8 cellular contexts compared by ENCODE assay signal in the genomic region with DNA sequence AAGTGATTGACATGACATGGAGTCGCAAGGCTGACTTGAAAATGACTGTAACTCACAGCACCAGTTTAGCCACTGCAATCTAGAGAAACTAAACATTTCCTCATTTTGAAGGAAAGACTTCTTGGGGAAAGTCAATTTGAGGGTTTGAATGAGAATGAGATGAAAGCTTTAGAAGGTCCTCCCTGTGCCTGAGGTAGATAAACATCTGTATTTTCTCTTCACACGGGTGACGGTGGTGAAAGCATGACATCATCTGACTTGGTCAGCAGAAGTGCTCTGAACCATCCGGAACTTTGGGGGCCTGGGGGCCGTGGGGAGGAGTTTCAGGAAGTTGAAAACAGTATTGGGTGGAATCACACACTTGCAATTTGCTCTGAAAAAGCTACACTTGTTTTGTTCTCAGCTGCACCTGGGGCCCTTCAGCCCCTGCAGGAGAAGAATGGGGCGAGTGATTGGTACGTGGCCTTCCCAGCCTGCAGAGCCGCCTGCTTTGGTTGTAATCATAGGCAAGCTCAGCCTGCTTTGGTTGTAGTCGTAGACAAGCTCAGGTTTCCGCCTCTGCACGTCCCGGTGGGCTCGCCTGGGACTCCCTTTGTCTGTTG. TPM values are rescaled to one million over a fixed set of nuclear protein-coding genes. Genes with fewer than 3 reads are reported as not detected.
DNase-seq lines count a peak whose midpoint lies in the region; TF ChIP-seq lines count a peak whose summit lies in the region.

No MANE protein-coding gene starts in this region.

- H4K20me1 ChIP-seq in smooth muscle cell (ENCODE audit: low read depth): peaks cover 24% of the 10 kb centered on the region

- H3K9ac ChIP-seq in smooth muscle cell (ENCODE audit: low read depth): peak overlapping the region; percentile 10

- no peaks in the 10 kb centered on the region for H3K27me3 ChIP-seq in smooth muscle cell (ENCODE audit: low read depth)
- H3K27me3 ChIP-seq in SJCRH30: no peaks in the 10 kb centered on the region

- no peak overlapping the region for H2AFZ ChIP-seq in smooth muscle cell (ENCODE audit: low read depth)

- in situ Hi-C loops in GM13977 (cut with MboI; ENCODE audit: low pct_unique_long_range_greater_than_20kb, low sequenced_read_pairs, unreplicated experiment): loop anchor here (25.0 kb wide), 1 partner anchor 481 kb away; no protein-coding TSS in a partner anchor

- 57% methylated on average over 13 of the region's 13 CpGs for WGBS in smooth muscle cell (ENCODE audit: low lambda C conversion rate)

- peaks cover 14% of the 10 kb centered on the region for H3K4me1 ChIP-seq in smooth muscle cell (ENCODE audit: low read depth)
- H3K4me1 ChIP-seq in SJCRH30: no peaks in the 10 kb centered on the region

- H3K4me2 ChIP-seq in smooth muscle cell: peak overlapping the region; percentile 71

- TF ChIP-seq CTCF in GM13977 (IDR thresholded peaks at IDR 0.05; ENCODE audit: extremely low read depth, insufficient read depth, missing control alignments) (no peak), fibroblast of the aortic adventitia (IDR thresholded peaks at IDR 0.05; ENCODE audit: insufficient read depth, low read length) (no peak), smooth muscle cell (IDR thresholded peaks at IDR 0.05; ENCODE audit: borderline replicate concordance, insufficient read depth, poor library complexity, severe bottlenecking) (no peak)

- DNase-seq in GM13977 (ENCODE audit: low spot score) (peak; percentile 83), NAMALWA (ENCODE audit: low spot score) (peak; percentile 84), activated T-cell treated with anti-CD3 and anti-CD28 coated beads for 1 hour (ENCODE audit: low read depth) (peak; percentile 40), fibroblast of the aortic adventitia (ENCODE audit: low read depth) (peak; percentile 69), smooth muscle cell (lab: John Stamatoyannopoulos, UW; ENCODE audit: unreplicated experiment) (no peak), SJCRH30 (no peak), occipital lobe (lab: John Stamatoyannopoulos, UW) (no peak), putamen (ENCODE audit: low spot score) (no peak)

- no peaks in the 10 kb centered on the region for H3K9me3 ChIP-seq in smooth muscle cell (replicated peaks; ENCODE audit: low read depth)
- no peaks in the 10 kb centered on the region for H3K9me3 ChIP-seq in SJCRH30 (replicated peaks)

- peak overlapping the region; percentile 22 for H3K4me3 ChIP-seq in fibroblast of the aortic adventitia (ENCODE audit: low read depth, low read length)
- H3K4me3 ChIP-seq in smooth muscle cell: peak overlapping the region; percentile 17
- H3K4me3 ChIP-seq in SJCRH30: no peak overlapping the region

- no peaks in the 10 kb centered on the region for H3K36me3 ChIP-seq in smooth muscle cell (ENCODE audit: low read depth)
- H3K36me3 ChIP-seq in SJCRH30: peaks cover 3% of the 10 kb centered on the region

- H3F3A ChIP-seq in smooth muscle cell (ENCODE audit: low read depth): peaks cover 6% of the 10 kb centered on the region

- H3K27ac ChIP-seq in smooth muscle cell (ENCODE audit: low read depth): peak overlapping the region; percentile 58
- H3K27ac ChIP-seq in SJCRH30: no peak overlapping the region

- peaks cover 72% of the 10 kb centered on the region for H3K79me2 ChIP-seq in smooth muscle cell (ENCODE audit: low read depth)

RNA-seq across cellular contexts. Expression of gene BANP, which starts 5.0 kb away (rescaled TPM):
- total RNA-seq in fibroblast of the aortic adventitia (ENCODE audit: low replicate concordance) (15.5 and 30.4 TPM in 2 replicates), smooth muscle cell (19.5 and 19.9 TPM in 2 replicates), occipital lobe (34.3 TPM)
- polyA plus RNA-seq in smooth muscle cell: 11.5 and 19.5 TPM in 2 replicates
- 18.4 and 20.2 TPM in 2 replicates for total RNA-seq in SJCRH30 (2014; rRNA removed; shearing (Covaris generic))

RNA-seq across cellular contexts. Expression of gene CA5A, which starts 19.9 kb away (rescaled TPM):
- total RNA-seq in fibroblast of the aortic adventitia (ENCODE audit: low replicate concordance) (not detected in 2 replicates), smooth muscle cell (not detected in 2 replicates), occipital lobe (not detected)
- polyA plus RNA-seq in smooth muscle cell: not detected in 2 replicates
- total RNA-seq in SJCRH30 (2014; rRNA removed; shearing (Covaris generic)): not detected in 2 replicates

Comparison
In these comparisons a context has a peak if more than half of its experiments do, and no peak if none do; other contexts are left out.
1. DNase-seq: peak in GM13977 (single experiment), NAMALWA (single experiment), activated T-cell treated with anti-CD3 and anti-CD28 coated beads for 1 hour (single experiment) and fibroblast of the aortic adventitia (single experiment); none in smooth muscle cell (single experiment), SJCRH30 (0 of 2), occipital lobe (single experiment) and putamen (single experiment).